Comparison of ENCODE assay signal across 8 cellular contexts in the genomic region with DNA sequence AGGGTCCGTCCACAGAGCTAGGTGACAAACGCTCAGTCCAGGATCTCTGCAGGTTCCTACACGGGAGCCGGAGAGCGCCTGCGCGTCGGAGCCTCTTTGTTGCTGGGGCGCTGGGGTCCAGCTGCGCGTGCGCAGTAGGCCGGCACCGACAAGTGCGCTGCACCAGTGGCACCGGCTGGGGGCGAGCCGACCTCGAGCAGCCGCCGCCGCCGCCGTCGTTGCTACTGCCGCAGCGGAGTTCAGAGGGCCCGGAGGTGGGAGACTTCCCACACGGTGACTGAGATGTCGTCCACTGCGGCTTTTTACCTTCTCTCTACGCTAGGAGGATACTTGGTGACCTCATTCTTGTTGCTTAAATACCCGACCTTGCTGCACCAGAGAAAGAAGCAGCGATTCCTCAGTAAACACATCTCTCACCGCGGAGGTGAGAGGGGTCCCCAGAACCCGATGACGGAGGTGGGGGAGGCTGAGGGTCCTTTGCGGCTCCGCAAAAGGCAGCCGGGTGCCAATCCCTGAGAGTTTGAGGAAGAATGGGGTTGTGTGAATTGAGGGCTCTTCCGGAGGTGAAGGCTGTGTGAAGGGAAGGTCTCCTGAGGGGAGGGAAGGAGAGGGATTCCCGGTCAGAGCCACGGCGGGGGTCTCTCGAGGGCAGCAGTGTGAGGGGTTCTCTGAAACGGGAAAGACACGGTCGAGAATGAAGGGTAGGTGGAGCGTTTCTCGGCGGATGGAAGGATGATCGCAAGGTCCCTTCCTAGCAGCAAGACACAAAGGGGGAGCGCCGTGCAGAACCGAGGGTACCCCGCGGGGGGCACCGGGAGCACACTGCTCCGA. TPM values are rescaled to one million over a fixed set of nuclear protein-coding genes. Genes with fewer than 3 reads are reported as not detected.
DNase-seq lines count a peak whose midpoint lies in the region; ATAC-seq and TF ChIP-seq lines count a peak whose summit lies in the region.

A gene (plus strand): TSS at position 184 of the 831 bp plus-strand sequence. CDS start 99 bp downstream, at position 283.

- H3K4me3 ChIP-seq in Panc1 (ENCODE audit: low read depth in 2 of 2, low read length in 2 of 2): peak within 1 kb of the TSS; percentile 73 to 94
- peak within 1 kb of the TSS; percentile 71 to 98 (median 81) for H3K4me3 ChIP-seq in fibroblast of lung (replicated peaks in 1 of 4; ENCODE audit: control extremely low read depth in 1 of 4, insufficient read depth in 1 of 4, low read depth in 3 of 4, low read length in 4 of 4)

- DNase-seq in EH (ENCODE audit: low read depth) (peak; percentile 92), Panc1 (ENCODE audit: low read depth, low spot score) (peak; percentile 28), activated T-helper 1 cell treated with Interleukin-2 at 50 U/mL for 16 hours (ENCODE audit: low read depth) (peak; percentile 98), fibroblast of lung (ENCODE audit: low read depth in 2 of 2) (peak; percentile 83 to 89), naive B cell (peak; percentile 96)
- DNase-seq in stimulated activated effector memory CD8-positive, alpha-beta T cell treated with anti-CD3 and anti-CD28 coated beads, Interleukin-12 subunit alpha, Interleukin-12 subunit beta, amount 100 ng/mL, for 72 hours (ENCODE audit: low spot score in 2 of 2): peak; percentile 96 to 97

- H3K27ac ChIP-seq in KOPT-K1 (ENCODE audit: low read depth, low read length, poor library complexity, severe bottlenecking): peak within 1 kb of the TSS; percentile 54
- H3K27ac ChIP-seq in Panc1 (ENCODE audit: low read length): peak within 1 kb of the TSS; percentile 79
- no peak within 1 kb of the TSS for H3K27ac ChIP-seq in fibroblast of lung (ENCODE audit: insufficient read depth, low read length)

- H3K27me3 ChIP-seq in Panc1 (ENCODE audit: control insufficient read depth, insufficient read depth, low read length) (no peaks in the 10 kb centered on the region), fibroblast of lung (ENCODE audit: control insufficient read depth, insufficient read depth, low read length) (no peaks in the 10 kb centered on the region)

- H3K27ac Mint-ChIP-seq in naive B cell: peak within 1 kb of the TSS; percentile 93 to 99 (median 97)
- H3K27ac Mint-ChIP-seq in stimulated activated effector memory CD8-positive, alpha-beta T cell treated with anti-CD3 and anti-CD28 coated beads, Interleukin-12 subunit alpha, Interleukin-12 subunit beta, amount 100 ng/mL, for 72 hours: peak within 1 kb of the TSS; percentile 99

- TF ChIP-seq CTCF in Panc1 (IDR thresholded peaks at IDR 0.05) (peak; percentile 86), fibroblast of lung (conservative IDR thresholded peaks at IDR 0.05 in 1 of 2, IDR thresholded peaks at IDR 0.05 in 1 of 2; ENCODE audit: low read depth in 1 of 2, low read length in 2 of 2) (peak; percentile 44 to 51)

- H4K20me1 ChIP-seq in fibroblast of lung (ENCODE audit: control insufficient read depth, extremely low read depth, insufficient read depth, low read length): no peaks in the 10 kb centered on the region

- H3K9me3 ChIP-seq in KOPT-K1 (ENCODE audit: insufficient read depth, low read length, poor library complexity, severe bottlenecking) (no peaks in the 10 kb centered on the region), Panc1 (ENCODE audit: control insufficient read depth, insufficient read depth, low read depth, low read length) (no peaks in the 10 kb centered on the region), fibroblast of lung (ENCODE audit: control insufficient read depth, insufficient read depth, low read depth, low read length) (no peaks in the 10 kb centered on the region)

- H3K27me3 Mint-ChIP-seq in naive B cell: no peaks in the 10 kb centered on the region

- peak within 1 kb of the TSS; percentile 97 for H3K4me2 ChIP-seq in fibroblast of lung (ENCODE audit: extremely low read depth, insufficient read depth, low read length)

- H3K9me3 Mint-ChIP-seq in naive B cell: no peaks in the 10 kb centered on the region
- H3K9me3 Mint-ChIP-seq in stimulated activated effector memory CD8-positive, alpha-beta T cell treated with anti-CD3 and anti-CD28 coated beads, Interleukin-12 subunit alpha, Interleukin-12 subunit beta, amount 100 ng/mL, for 72 hours: no peaks in the 10 kb centered on the region

- POLR2A ChIA-PET in Panc1 (lab: Charles Lee): no interaction called here

- peaks cover 11 to 15% (median 15%) of the 10 kb centered on the region in 3 donors for H3K4me1 Mint-ChIP-seq in naive B cell
- H3K4me1 Mint-ChIP-seq in stimulated activated effector memory CD8-positive, alpha-beta T cell treated with anti-CD3 and anti-CD28 coated beads, Interleukin-12 subunit alpha, Interleukin-12 subunit beta, amount 100 ng/mL, for 72 hours: peaks cover 13% of the 10 kb centered on the region

- H3K4me3 Mint-ChIP-seq in naive B cell: peak within 1 kb of the TSS; percentile 98 to 100 (median 99)
- H3K4me3 Mint-ChIP-seq in stimulated activated effector memory CD8-positive, alpha-beta T cell treated with anti-CD3 and anti-CD28 coated beads, Interleukin-12 subunit alpha, Interleukin-12 subunit beta, amount 100 ng/mL, for 72 hours: peak within 1 kb of the TSS; percentile 100

- H2AFZ ChIP-seq in fibroblast of lung (ENCODE audit: low read length): peak within 1 kb of the TSS; percentile 96

- peak within 1 kb of the TSS; percentile 44 for H3K9ac ChIP-seq in fibroblast of lung (ENCODE audit: insufficient read depth, low read length)

- H3K36me3 ChIP-seq in KOPT-K1 (ENCODE audit: insufficient read depth, low read length) (peaks cover under 1% of the 10 kb centered on the region), Panc1 (ENCODE audit: control insufficient read depth, insufficient read depth, low read length) (no peaks in the 10 kb centered on the region; the same call in 1 of the 2 replicates), fibroblast of lung (ENCODE audit: control insufficient read depth, insufficient read depth, low read length) (no peaks in the 10 kb centered on the region)

- intact Hi-C loops in Panc1 (cut with micrococcal nuclease; ENCODE audit: unreplicated experiment): no loop called here

- no peaks in the 10 kb centered on the region for H3K79me2 ChIP-seq in fibroblast of lung (ENCODE audit: control insufficient read depth, insufficient read depth, low read length)

- CTCF ChIA-PET in Panc1 (lab: Charles Lee): interaction anchor here (0.6 to 1.0 kb wide), 3 partner anchors 91 to 445 kb away, joined by 3 to 7 read pairs (median 4); no protein-coding TSS in a partner anchor

- no TSS peak for BruUV-seq in Panc1 (replicated peaks; lab: Mats Ljungman, UMichigan)

- in situ Hi-C loops in Panc1 (cut with HindIII; ENCODE audit: low pct_unique_long_range_greater_than_20kb, low sequenced_read_pairs): no loop called here

- no peaks in the 10 kb centered on the region for H3K36me3 Mint-ChIP-seq in naive B cell
- H3K36me3 Mint-ChIP-seq in stimulated activated effector memory CD8-positive, alpha-beta T cell treated with anti-CD3 and anti-CD28 coated beads, Interleukin-12 subunit alpha, Interleukin-12 subunit beta, amount 100 ng/mL, for 72 hours: peaks cover 6% of the 10 kb centered on the region

- H3K4me1 ChIP-seq in Panc1 (ENCODE audit: control insufficient read depth, insufficient read depth, low read length): no peaks in the 10 kb centered on the region
- no peaks in the 10 kb centered on the region for H3K4me1 ChIP-seq in fibroblast of lung (ENCODE audit: control insufficient read depth, extremely low read depth, insufficient read depth, low read length)

- ATAC-seq in GM21825 (IDR thresholded peaks at IDR 0.05; ENCODE audit: unreplicated experiment) (peak; percentile 93), Panc1 (peak; percentile 99), naive B cell (ENCODE audit: low read depth in 2 of 2) (peak; percentile 97)
- peak; percentile 100 for ATAC-seq in stimulated activated effector memory CD8-positive, alpha-beta T cell treated with anti-CD3 and anti-CD28 coated beads, Interleukin-12 subunit alpha, Interleukin-12 subunit beta, amount 100 ng/mL, for 72 hours

RNA-seq across cellular contexts. Expression of the gene that starts here (rescaled TPM):
- total RNA-seq in Panc1 (2021; ENCODE audit: unreplicated experiment) (0.26 TPM), fibroblast of lung (1.3 and 1.5 TPM in 2 replicates)
- polyA plus RNA-seq in Panc1 (2012; ENCODE audit: insufficient read length): 0.97 TPM
- polyA plus RNA-seq in fibroblast of lung (0.44 and 0.67 TPM in 2 replicates), naive B cell (ENCODE audit: low read depth in 6 of 6) (1 to 10 TPM in 3 of 6 donors, under 1 TPM in 3; 0.38 to 1.8 (median 1.1) TPM)
- polyA plus RNA-seq in fibroblast of lung (2012): 0.33 and 0.35 TPM in 2 replicates
- not detected in 2 replicates for polyA minus RNA-seq in fibroblast of lung (ENCODE audit: low replicate concordance)

Comparison
In these comparisons a context has a peak if more than half of its experiments do, and no peak if none do; other contexts are left out.
1. Peak in DNase-seq, ATAC-seq, H3K4me3 ChIP-seq and H3K27ac ChIP-seq in Panc1; RNA of the gene not detected or under 1 TPM.
2. DNase-seq: peak in every context shown above with its lines; median percentile 98 in activated T-helper 1 cell treated with Interleukin-2 at 50 U/mL for 16 hours; 96 in stimulated activated effector memory CD8-positive, alpha-beta T cell treated with anti-CD3 and anti-CD28 coated beads, Interleukin-12 subunit alpha, Interleukin-12 subunit beta, amount 100 ng/mL, for 72 hours; 96 in naive B cell; 92 in EH; 86 in fibroblast of lung; 28 in Panc1.